ENCODE assay signal across 8 cellular contexts in genomic region chr4:163493643-163494359, GRCh38. TPM values are rescaled to one million over a fixed set of nuclear protein-coding genes. Genes with fewer than 3 reads are reported as not detected.
DNase-seq lines count a peak whose midpoint lies in the region; ATAC-seq and TF ChIP-seq lines count a peak whose summit lies in the region.

No MANE protein-coding gene starts in this region.

- H3K27me3 ChIP-seq in SJCRH30 (no peaks in the 10 kb centered on the region), endodermal cell (ENCODE audit: control insufficient read depth, insufficient read depth, low read length, poor library complexity, severe bottlenecking) (no peaks in the 10 kb centered on the region)

- H3K9me3 Mint-ChIP-seq in endodermal cell (no peaks in the 10 kb centered on the region), nephron (no peaks in the 10 kb centered on the region)

- DNase-seq in GM12865 (ENCODE audit: low read depth) (peak; percentile 86), SJCRH30 (no peak), endodermal cell (no peak), NCI-H2029 treated with DMSO at 0.1 percent for 48 hours (lab: John Stamatoyannopoulos, UW) (no peak), NCI-H2227 (lab: John Stamatoyannopoulos, UW; ENCODE audit: unreplicated experiment) (no peak), NK-92 (lab: John Stamatoyannopoulos, UW; ENCODE audit: unreplicated experiment) (no peak)

- H3K4me1 ChIP-seq in SJCRH30 (no peaks in the 10 kb centered on the region), endodermal cell (ENCODE audit: control insufficient read depth, insufficient read depth, low read length) (no peaks in the 10 kb centered on the region)

- no peaks in the 10 kb centered on the region for H3K27me3 Mint-ChIP-seq in endodermal cell (ENCODE audit: insufficient read depth)
- no peaks in the 10 kb centered on the region for H3K27me3 Mint-ChIP-seq in nephron (ENCODE audit: low read depth)

- H3K36me3 Mint-ChIP-seq in endodermal cell (ENCODE audit: low read depth): peaks cover 13% of the 10 kb centered on the region
- H3K36me3 Mint-ChIP-seq in nephron (ENCODE audit: low read depth): peaks cover 10% of the 10 kb centered on the region

- H3K27ac ChIP-seq in SJCRH30 (peak overlapping the region; percentile 94), endodermal cell (ENCODE audit: low read depth, low read length) (peak overlapping the region; percentile 90)

- H3K4me3 ChIP-seq in GM12865 (ENCODE audit: low read depth, low read length) (peak overlapping the region; percentile 75), SJCRH30 (peak overlapping the region; percentile 88), endodermal cell (ENCODE audit: low read length) (peak overlapping the region; percentile 90)

- peak overlapping the region; percentile 93 for H3K9ac ChIP-seq in endodermal cell (ENCODE audit: extremely low read depth, low read length, poor library complexity, severe bottlenecking)

- peaks cover 11% of the 10 kb centered on the region for H3K4me1 Mint-ChIP-seq in endodermal cell
- H3K4me1 Mint-ChIP-seq in nephron: peaks cover 21% of the 10 kb centered on the region

- TF ChIP-seq CTCF in GM12865 (IDR thresholded peaks at IDR 0.05; ENCODE audit: insufficient read depth, low read depth, low read length, missing control alignments) (no peak), endodermal cell (conservative IDR thresholded peaks at IDR 0.05) (no peak), nephron (IDR thresholded peaks at IDR 0.05; ENCODE audit: unreplicated experiment in 3 of 3) (no peak)

- H3K27ac Mint-ChIP-seq in endodermal cell (peak overlapping the region; percentile 99), nephron (peak overlapping the region; percentile 98 to 99 (median 98))

- peak; percentile 28 for ATAC-seq in HG02938 (IDR thresholded peaks at IDR 0.05; ENCODE audit: unreplicated experiment)

- H3K4me3 Mint-ChIP-seq in endodermal cell: peak overlapping the region; percentile 98
- H3K4me3 Mint-ChIP-seq in nephron: peak overlapping the region; percentile 96 to 99 (median 98)

- 59 to 65% methylated on average over 9 to 25 of the region's 28 CpGs for WGBS in endodermal cell (ENCODE audit: insufficient coverage in 1 of 2, insufficient read length in 1 of 2), 2 experiments

- H3K9me3 ChIP-seq in SJCRH30 (replicated peaks) (no peaks in the 10 kb centered on the region), endodermal cell (ENCODE audit: control insufficient read depth, low read length) (peaks cover 5% of the 10 kb centered on the region)

- no peaks in the 10 kb centered on the region for H3K36me3 ChIP-seq in SJCRH30
- H3K36me3 ChIP-seq in endodermal cell (ENCODE audit: control insufficient read depth, insufficient read depth, low read length): peaks cover 7% of the 10 kb centered on the region

RNA-seq across cellular contexts. Expression of gene TMA16, which starts 0.7 kb away (rescaled TPM):
- 38.1 and 41.1 TPM in 2 replicates for total RNA-seq in SJCRH30 (2014; rRNA removed; shearing (Covaris generic))
- total RNA-seq in endodermal cell: 10 to 100 TPM; 54.7 to 68.8 TPM
- 46.4 TPM for polyA plus RNA-seq in endodermal cell (2013, experiment 1 of 2)
- polyA plus RNA-seq in endodermal cell (2013, experiment 2 of 2): 40.2 TPM

RNA-seq across cellular contexts. Expression of gene TKTL2, which starts 20.2 kb away (rescaled TPM):
- not detected in 2 replicates for total RNA-seq in SJCRH30 (2014; rRNA removed; shearing (Covaris generic))
- not detected for total RNA-seq in endodermal cell
- polyA plus RNA-seq in endodermal cell (2013, experiment 1 of 2): not detected
- polyA plus RNA-seq in endodermal cell (2013, experiment 2 of 2): not detected
